16 cellular contexts compared by ENCODE assay signal in the genomic region with DNA sequence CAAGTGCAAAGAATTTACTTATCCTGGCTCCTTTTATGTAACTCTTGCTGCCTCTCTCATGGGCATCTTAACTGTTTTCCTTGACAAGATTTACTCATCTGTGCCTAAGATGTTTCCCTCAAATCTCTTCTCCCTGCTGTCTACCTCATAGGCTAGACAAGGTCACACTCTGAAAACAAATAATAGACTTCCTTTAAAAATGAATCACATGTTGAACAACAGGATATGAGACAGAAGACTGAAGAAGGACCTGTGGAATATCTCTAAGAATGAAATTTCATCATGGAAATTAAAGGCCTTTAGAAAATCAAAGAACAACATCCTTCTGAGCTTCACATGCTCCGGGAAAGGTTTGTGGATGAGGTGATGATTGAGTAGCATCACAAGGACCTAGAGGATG. TPM values are rescaled to one million over a fixed set of nuclear protein-coding genes. Genes with fewer than 3 reads are reported as not detected.
"Had no signal": no experiment of that assay in that cellular context is flagged by ENCODE, and none has a peak within 500 bp of the region (broad histone marks: within the 10 kb centered on the region; RNA-seq: fewer than 3 reads in every experiment).

No MANE protein-coding gene starts in this region.

- H3K4me3 ChIP-seq: dorsolateral prefrontal cortex, esophagus squamous epithelium, gastrocnemius medialis, skin epidermis, tibial artery had no signal

- H3K27ac ChIP-seq: brain microvascular endothelial cell, dorsolateral prefrontal cortex, esophagus squamous epithelium, gastrocnemius medialis, skin epidermis, tibial artery had no signal

- H3K4me3 Mint-ChIP-seq: activated naive CD4-positive, alpha-beta T cell treated with anti-CD3 and anti-CD28 coated beads for 36 hours; nephron progenitor cell had no signal

- H3K27me3 ChIP-seq: brain microvascular endothelial cell, gastrocnemius medialis had no signal

- H3K9me3 ChIP-seq: esophagus squamous epithelium, tibial artery had no signal

- H3K27ac Mint-ChIP-seq: activated naive CD4-positive, alpha-beta T cell treated with anti-CD3 and anti-CD28 coated beads for 36 hours; nephron progenitor cell had no signal

- H3K4me1 Mint-ChIP-seq: nephron progenitor cell had no signal

- H3K36me3 ChIP-seq: brain microvascular endothelial cell, esophagus squamous epithelium, gastrocnemius medialis, tibial artery had no signal

- H3K4me1 ChIP-seq: esophagus squamous epithelium, gastrocnemius medialis, tibial artery had no signal

- DNase-seq: activated CD8-positive, alpha-beta memory T cell treated with anti-CD3 and anti-CD28 coated beads for 24 hours; activated naive CD4-positive, alpha-beta T cell treated with anti-CD3 and anti-CD28 coated beads for 36 hours; brain microvascular endothelial cell; dorsolateral prefrontal cortex; esophagus squamous epithelium; gastrocnemius medialis; mesendoderm; nephron progenitor cell; T-helper 9 cell; tibial artery had no signal

- H3K9me3 Mint-ChIP-seq: activated naive CD4-positive, alpha-beta T cell treated with anti-CD3 and anti-CD28 coated beads for 36 hours; nephron progenitor cell had no signal

RNA-seq across cellular contexts. Expression of a gene that starts 6.0 kb away (rescaled TPM):
- total RNA-seq: activated naive CD4-positive, alpha-beta T cell treated with anti-CD3 and anti-CD28 coated beads for 36 hours; cerebellum; dorsolateral prefrontal cortex; gastrocnemius medialis; kidney epithelial cell; liver; osteoblast; SK-MEL-5 had no signal
- polyA plus RNA-seq: liver had no signal

RNA-seq across cellular contexts. Expression of a gene that starts 22.0 kb away (rescaled TPM):
- total RNA-seq: activated naive CD4-positive, alpha-beta T cell treated with anti-CD3 and anti-CD28 coated beads for 36 hours; cerebellum; kidney epithelial cell; liver; osteoblast had no signal
- polyA plus RNA-seq: liver had no signal

RNA-seq across cellular contexts. Expression of a gene that starts 34.9 kb away (rescaled TPM):
- total RNA-seq: activated naive CD4-positive, alpha-beta T cell treated with anti-CD3 and anti-CD28 coated beads for 36 hours; cerebellum; dorsolateral prefrontal cortex; esophagus squamous epithelium; gastrocnemius medialis; kidney epithelial cell; liver; osteoblast; SK-MEL-5 had no signal
- polyA plus RNA-seq: liver had no signal

RNA-seq across cellular contexts. Expression of a gene that starts 55.5 kb away (rescaled TPM):
- total RNA-seq: activated naive CD4-positive, alpha-beta T cell treated with anti-CD3 and anti-CD28 coated beads for 36 hours; cerebellum; gastrocnemius medialis; kidney epithelial cell; osteoblast; SK-MEL-5 had no signal
- polyA plus RNA-seq: liver had no signal
